12 cellular contexts compared by ENCODE assay signal in genomic region chr6:33770833-33771341, GRCh38. TPM values are rescaled to one million over a fixed set of nuclear protein-coding genes. Genes with fewer than 3 reads are reported as not detected.
DNase-seq lines count a peak whose midpoint lies in the region; FAIRE-seq and TF ChIP-seq lines count a peak whose summit lies in the region.
"Had no signal": no experiment of that assay in that cellular context is flagged by ENCODE, and none has a peak within 500 bp of the region (broad histone marks: within the 10 kb centered on the region; RNA-seq: fewer than 3 reads in every experiment).

No MANE protein-coding gene starts in this region.

- no peaks in the 10 kb centered on the region for H3K79me1 ChIP-seq in H9 (ENCODE audit: insufficient read depth, low read depth, low read length, poor library complexity, severe bottlenecking)

- H3K4me1 Mint-ChIP-seq in H9 = peaks cover 42 to 43% of the 10 kb centered on the region in 2 experiments
- H3K4me1 Mint-ChIP-seq in astrocyte (ENCODE audit: low read depth, unreplicated experiment) = peaks cover 38% of the 10 kb centered on the region

- peaks cover 10 to 38% (median 36%) of the 10 kb centered on the region in 3 experiments for H3K36me3 Mint-ChIP-seq in H9 (ENCODE audit: insufficient read depth in 1 of 3, low read depth in 3 of 3)
- H3K36me3 Mint-ChIP-seq in astrocyte (ENCODE audit: low read depth, unreplicated experiment) = peaks cover 9% of the 10 kb centered on the region

- no peak overlapping the region for H3K4me3 ChIP-seq in astrocyte (ENCODE audit: insufficient read depth, low read depth, low read length)
- H3K4me3 ChIP-seq in iPS-20b (ENCODE audit: low read length) = no peak overlapping the region
- H3K4me3 ChIP-seq in skin epidermis = no peak overlapping the region
- H3K4me3 ChIP-seq: MG63 had no signal

- H3K4me1 ChIP-seq in H9 (ENCODE audit: insufficient read depth, low read length) (peaks cover 10% of the 10 kb centered on the region), astrocyte (ENCODE audit: insufficient read depth, low read length) (peaks cover 30% of the 10 kb centered on the region), iPS-20b (ENCODE audit: insufficient read depth, low read length) (peaks cover 26% of the 10 kb centered on the region)

- H2BK5ac ChIP-seq in H9 (ENCODE audit: insufficient read length, low read length) = no peak overlapping the region

- H4K8ac ChIP-seq in H9 (replicated peaks; ENCODE audit: insufficient read length, low read depth, low read length) = no peak overlapping the region

- H3K4ac ChIP-seq in H9 (ENCODE audit: low read depth, low read length) = no peak overlapping the region

- H2BK15ac ChIP-seq in H9 (ENCODE audit: low read depth, low read length) = no peak overlapping the region

- TF ChIP-seq CTCF in H9 (conservative IDR thresholded peaks at IDR 0.05) = no peak
- no peak for TF ChIP-seq CTCF in astrocyte (IDR thresholded peaks at IDR 0.05; ENCODE audit: insufficient read depth, low read depth, low read length)

- H3K4me3 Mint-ChIP-seq in H9 (peak overlapping the region in 1 of 2 experiments; percentile 49; a peak in 1 of 5 replicates), astrocyte (ENCODE audit: unreplicated experiment) (peak overlapping the region; percentile 0)
- H3K4me3 Mint-ChIP-seq: T-helper 1 cell treated with Interleukin-12 subunit alpha and Interleukin-12 subunit beta and Interleukin-4 antibody, amounts not matched to agents 30 μg/mL and 1 μg/mL, for 36 hours had no signal

- no peak overlapping the region for H2BK120ac ChIP-seq in H9 (ENCODE audit: low read depth, low read length, poor library complexity, severe bottlenecking)

- H3K27me3 Mint-ChIP-seq in H9 (ENCODE audit: low read depth) (peaks cover 9% of the 10 kb centered on the region), astrocyte (ENCODE audit: low read depth, unreplicated experiment) (peaks cover 1% of the 10 kb centered on the region)

- no peak overlapping the region for H2BK12ac ChIP-seq in H9 (ENCODE audit: insufficient read length, low read depth, low read length)

- H3K23ac ChIP-seq in H9 (ENCODE audit: insufficient read length, low read depth, low read length) = no peak overlapping the region

- no peaks in the 10 kb centered on the region for H3K23me2 ChIP-seq in H9 (ENCODE audit: insufficient read length, low read depth, low read length, poor library complexity, severe bottlenecking)

- H3K79me2 ChIP-seq in H9 (ENCODE audit: insufficient read depth, low read length) (no peaks in the 10 kb centered on the region), astrocyte (ENCODE audit: insufficient read depth, low read length) (no peaks in the 10 kb centered on the region)

- H2AFZ ChIP-seq in H9 (ENCODE audit: low read length) (no peak overlapping the region), astrocyte (ENCODE audit: low read depth, low read length) (no peak overlapping the region)

- H3K56ac ChIP-seq in H9 (ENCODE audit: insufficient read length, low read depth, low read length) = no peak overlapping the region

- no peak overlapping the region for H4K91ac ChIP-seq in H9 (ENCODE audit: insufficient read length, low read depth, low read length)

- H3K9me3 ChIP-seq in H9 (ENCODE audit: control insufficient read depth, low read depth, low read length) = no peaks in the 10 kb centered on the region
- peaks cover 4% of the 10 kb centered on the region for H3K9me3 ChIP-seq in astrocyte (ENCODE audit: insufficient read depth, low read depth, low read length)
- no peaks in the 10 kb centered on the region for H3K9me3 ChIP-seq in iPS-20b (ENCODE audit: insufficient read depth, low read depth, low read length)
- H3K9me3 ChIP-seq: MG63 had no signal

- no peak overlapping the region for H3K18ac ChIP-seq in H9 (ENCODE audit: insufficient read length, low read depth, low read length)

- no peak overlapping the region for H2BK20ac ChIP-seq in H9 (ENCODE audit: low read depth, low read length, poor library complexity, severe bottlenecking)

- no peak overlapping the region for H3K14ac ChIP-seq in H9 (ENCODE audit: insufficient read depth, low read length)

- H3K27me3 ChIP-seq in H9 (ENCODE audit: insufficient read depth, low read length) = no peaks in the 10 kb centered on the region
- no peaks in the 10 kb centered on the region for H3K27me3 ChIP-seq in astrocyte (ENCODE audit: insufficient read depth, low read length)
- H3K27me3 ChIP-seq in iPS-20b (ENCODE audit: insufficient read depth, low read length) = no peaks in the 10 kb centered on the region
- H3K27me3 ChIP-seq: MG63 had no signal

- no peak overlapping the region for H3K9ac ChIP-seq in H9 (ENCODE audit: extremely low read depth, insufficient read length, low read length)
- peak overlapping the region; percentile 70 for H3K9ac ChIP-seq in astrocyte (ENCODE audit: low read length)
- H3K9ac ChIP-seq in iPS-20b (ENCODE audit: low read depth, low read length) = peak overlapping the region; percentile 1; the same call in 1 of the 2 replicates

- H2AK5ac ChIP-seq in H9 (ENCODE audit: insufficient read length, low read length) = no peak overlapping the region

- H3K27ac ChIP-seq in H9 (ENCODE audit: insufficient read length, low read depth, low read length) = no peak overlapping the region
- H3K27ac ChIP-seq in astrocyte (ENCODE audit: low read depth, low read length) = peak overlapping the region; percentile 84
- H3K27ac ChIP-seq in iPS-20b (ENCODE audit: low read length) = no peak overlapping the region
- H3K27ac ChIP-seq in skin epidermis = peak overlapping the region in 19 of 21 experiments; percentile 3 to 87 (median 61)

- H4K5ac ChIP-seq in H9 (ENCODE audit: insufficient read length, low read depth, low read length) = no peak overlapping the region

- H4K20me1 ChIP-seq in H9 (ENCODE audit: control insufficient read depth, insufficient read depth, insufficient read length) (no peaks in the 10 kb centered on the region), astrocyte (ENCODE audit: insufficient read depth, low read length) (peaks cover 9% of the 10 kb centered on the region)

- H3K36me3 ChIP-seq in astrocyte (ENCODE audit: insufficient read depth, low read length) (peaks cover 13% of the 10 kb centered on the region), iPS-20b (ENCODE audit: insufficient read depth, low read depth, low read length) (peaks cover 37% of the 10 kb centered on the region)

- H3K9me3 Mint-ChIP-seq in H9 (peaks cover 0 to 3% of the 10 kb centered on the region in 2 experiments; a peak in 2 of 5 replicates), astrocyte (ENCODE audit: unreplicated experiment) (peaks cover 7% of the 10 kb centered on the region)
- H3K9me3 Mint-ChIP-seq: T-helper 1 cell treated with Interleukin-12 subunit alpha and Interleukin-12 subunit beta and Interleukin-4 antibody, amounts not matched to agents 30 μg/mL and 1 μg/mL, for 36 hours had no signal

- DNase-seq in H9 (no peak), astrocyte (ENCODE audit: low read depth) (no peak), AG08395 (ENCODE audit: low spot score) (no peak), KG1 (lab: John Stamatoyannopoulos, UW) (no peak), RPMI8226 (no peak)
- DNase-seq in effector CD4-positive, alpha-beta T cell = no peak

- H3T11ph ChIP-seq in H9 (ENCODE audit: low read length) = no peak overlapping the region

- H3K27ac Mint-ChIP-seq in H9 (peak overlapping the region; percentile 46 to 89 (median 74); a peak in 5 of 7 replicates), astrocyte (ENCODE audit: unreplicated experiment) (peak overlapping the region; percentile 92)
- H3K27ac Mint-ChIP-seq: progenitor cell of endocrine pancreas; T-helper 1 cell treated with Interleukin-12 subunit alpha and Interleukin-12 subunit beta and Interleukin-4 antibody, amounts not matched to agents 30 μg/mL and 1 μg/mL, for 36 hours had no signal

- WGBS in H9 (ENCODE audit: extremely low coverage, insufficient read length, low lambda C conversion rate) = no CpG with 5 or more reads among the region's 7 CpGs

- FAIRE-seq in astrocyte (lab: Jason Lieb, UNC) = no peak

- H3K4me2 ChIP-seq in H9 (ENCODE audit: insufficient read depth, insufficient read length, low read length) = no peak overlapping the region
- peak overlapping the region; percentile 79 for H3K4me2 ChIP-seq in astrocyte (ENCODE audit: low read length)

RNA-seq across cellular contexts. Expression of gene LEMD2, which starts 18.0 kb away (rescaled TPM):
- total RNA-seq in H9 (2021) (82.0 and 91.8 TPM in 2 replicates), astrocyte (57.1 and 62.2 TPM in 2 replicates)

RNA-seq across cellular contexts. Expression of gene IP6K3, which starts 24.2 kb away (rescaled TPM):
- total RNA-seq in H9 (2021) (0.29 and 0.46 TPM in 2 replicates), astrocyte (4.5 and 4.6 TPM in 2 replicates)

RNA-seq across cellular contexts. Expression of gene MLN, which starts 32.9 kb away (rescaled TPM):
- total RNA-seq in H9 (2021) (not detected in 2 replicates), astrocyte (not detected in 2 replicates)
- total RNA-seq: cerebellum, progenitor cell of endocrine pancreas had no signal

RNA-seq across cellular contexts. Expression of gene UQCC2, which starts 59.4 kb away (rescaled TPM):
- total RNA-seq in H9 (2021) (134 and 140 TPM in 2 replicates), astrocyte (70.2 and 79.1 TPM in 2 replicates)

Comparison
In these comparisons a context has a peak if more than half of its experiments do, and no peak if none do; other contexts are left out.
1. H3K27ac ChIP-seq: peak in astrocyte (single experiment) and skin epidermis (19 of 21); none in H9 (single experiment) and iPS-20b (single experiment).